Comparison of ENCODE assay signal across 1 cellular context in the genomic region with DNA sequence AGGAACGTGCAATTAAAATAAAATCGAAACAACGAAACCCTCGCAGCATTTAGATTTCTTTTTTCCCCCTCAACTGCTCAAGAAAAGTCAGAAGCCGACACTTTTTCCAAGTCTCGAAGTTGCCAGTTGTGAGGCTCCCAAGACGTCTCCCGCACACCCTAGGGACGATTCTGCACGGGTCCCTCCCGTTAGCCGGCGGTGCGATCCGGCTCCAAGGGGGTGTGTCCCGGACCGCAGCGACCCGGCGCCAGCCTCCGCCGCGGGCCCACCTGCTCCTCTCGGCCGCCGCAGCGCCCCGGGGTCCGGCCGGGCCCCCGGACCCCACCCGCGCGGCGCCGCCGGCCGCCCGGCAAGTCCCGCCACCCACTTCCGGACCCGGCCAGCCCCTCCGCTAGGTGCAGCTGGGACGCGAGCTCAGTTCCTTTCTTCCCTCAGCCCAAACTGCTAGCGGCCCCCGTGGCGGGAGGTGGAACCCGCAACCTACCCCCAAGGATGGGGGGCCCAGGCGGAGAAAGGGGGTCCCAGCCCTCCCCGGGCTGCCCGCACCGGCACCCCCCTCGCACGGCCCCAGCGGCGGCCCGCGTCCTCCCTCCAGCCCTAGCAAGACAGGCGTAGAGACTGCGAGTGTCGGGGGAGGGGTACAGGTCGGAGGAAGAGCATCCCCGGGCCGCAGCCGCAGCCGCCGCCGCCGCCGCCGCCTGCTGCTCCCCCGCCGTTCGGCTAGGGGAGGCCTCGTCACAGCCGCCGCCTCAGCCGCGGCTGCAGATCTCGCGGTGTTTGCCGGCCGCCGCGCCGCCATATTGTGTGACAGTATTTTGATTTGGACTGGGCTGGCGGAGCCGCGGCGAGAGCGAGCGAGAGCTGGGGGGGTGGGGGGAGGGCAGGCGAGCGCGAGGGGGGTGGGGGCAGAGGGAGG.
TF ChIP-seq lines count a peak whose summit lies in the region.

No MANE protein-coding gene starts in this region.

TF ChIP-seq in GM12878, 131 proteins besides CTCF, POLR2A, EP300 and RAD21 (continued from another document and continues in another):
- TF ChIP-seq, protein P1, sequence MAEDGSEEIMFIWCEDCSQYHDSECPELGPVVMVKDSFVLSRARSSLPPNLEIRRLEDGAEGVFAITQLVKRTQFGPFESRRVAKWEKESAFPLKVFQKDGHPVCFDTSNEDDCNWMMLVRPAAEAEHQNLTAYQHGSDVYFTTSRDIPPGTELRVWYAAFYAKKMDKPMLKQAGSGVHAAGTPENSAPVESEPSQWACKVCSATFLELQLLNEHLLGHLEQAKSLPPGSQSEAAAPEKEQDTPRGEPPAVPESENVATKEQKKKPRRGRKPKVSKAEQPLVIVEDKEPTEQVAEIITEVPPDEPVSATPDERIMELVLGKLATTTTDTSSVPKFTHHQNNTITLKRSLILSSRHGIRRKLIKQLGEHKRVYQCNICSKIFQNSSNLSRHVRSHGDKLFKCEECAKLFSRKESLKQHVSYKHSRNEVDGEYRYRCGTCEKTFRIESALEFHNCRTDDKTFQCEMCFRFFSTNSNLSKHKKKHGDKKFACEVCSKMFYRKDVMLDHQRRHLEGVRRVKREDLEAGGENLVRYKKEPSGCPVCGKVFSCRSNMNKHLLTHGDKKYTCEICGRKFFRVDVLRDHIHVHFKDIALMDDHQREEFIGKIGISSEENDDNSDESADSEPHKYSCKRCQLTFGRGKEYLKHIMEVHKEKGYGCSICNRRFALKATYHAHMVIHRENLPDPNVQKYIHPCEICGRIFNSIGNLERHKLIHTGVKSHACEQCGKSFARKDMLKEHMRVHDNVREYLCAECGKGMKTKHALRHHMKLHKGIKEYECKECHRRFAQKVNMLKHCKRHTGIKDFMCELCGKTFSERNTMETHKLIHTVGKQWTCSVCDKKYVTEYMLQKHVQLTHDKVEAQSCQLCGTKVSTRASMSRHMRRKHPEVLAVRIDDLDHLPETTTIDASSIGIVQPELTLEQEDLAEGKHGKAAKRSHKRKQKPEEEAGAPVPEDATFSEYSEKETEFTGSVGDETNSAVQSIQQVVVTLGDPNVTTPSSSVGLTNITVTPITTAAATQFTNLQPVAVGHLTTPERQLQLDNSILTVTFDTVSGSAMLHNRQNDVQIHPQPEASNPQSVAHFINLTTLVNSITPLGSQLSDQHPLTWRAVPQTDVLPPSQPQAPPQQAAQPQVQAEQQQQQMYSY (CRISPR knock-in tag; IDR thresholded peaks at IDR 0.05), result no peak
- TF ChIP-seq FOS (IDR thresholded peaks at IDR 0.05; ENCODE audit: borderline replicate concordance, extremely low read depth, insufficient read length), result no peak
- no peak for TF ChIP-seq SMAD1 (IDR thresholded peaks at IDR 0.05; ENCODE audit: low read depth, partially characterized antibody)
- peak in 1 of 2 experiments; percentile 41; a peak in 1 of 4 replicates for TF ChIP-seq BHLHE40 (IDR thresholded peaks at IDR 0.05; ENCODE audit: borderline replicate concordance in 1 of 2, low read depth in 2 of 2, low read length in 1 of 2)
- TF ChIP-seq, protein P2, sequence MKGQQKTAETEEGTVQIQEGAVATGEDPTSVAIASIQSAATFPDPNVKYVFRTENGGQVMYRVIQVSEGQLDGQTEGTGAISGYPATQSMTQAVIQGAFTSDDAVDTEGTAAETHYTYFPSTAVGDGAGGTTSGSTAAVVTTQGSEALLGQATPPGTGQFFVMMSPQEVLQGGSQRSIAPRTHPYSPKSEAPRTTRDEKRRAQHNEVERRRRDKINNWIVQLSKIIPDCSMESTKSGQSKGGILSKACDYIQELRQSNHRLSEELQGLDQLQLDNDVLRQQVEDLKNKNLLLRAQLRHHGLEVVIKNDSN (IDR thresholded peaks at IDR 0.05; ENCODE audit: borderline replicate concordance, extremely low read length, insufficient read depth, low read depth, low read length), result no peak
- TF ChIP-seq CREB1 (IDR thresholded peaks at IDR 0.05; ENCODE audit: low read depth), result peak; percentile 68
- no peak for TF ChIP-seq WRNIP1 (IDR thresholded peaks at IDR 0.05; ENCODE audit: borderline replicate concordance, low read depth, low read length)
- TF ChIP-seq, protein P3, sequence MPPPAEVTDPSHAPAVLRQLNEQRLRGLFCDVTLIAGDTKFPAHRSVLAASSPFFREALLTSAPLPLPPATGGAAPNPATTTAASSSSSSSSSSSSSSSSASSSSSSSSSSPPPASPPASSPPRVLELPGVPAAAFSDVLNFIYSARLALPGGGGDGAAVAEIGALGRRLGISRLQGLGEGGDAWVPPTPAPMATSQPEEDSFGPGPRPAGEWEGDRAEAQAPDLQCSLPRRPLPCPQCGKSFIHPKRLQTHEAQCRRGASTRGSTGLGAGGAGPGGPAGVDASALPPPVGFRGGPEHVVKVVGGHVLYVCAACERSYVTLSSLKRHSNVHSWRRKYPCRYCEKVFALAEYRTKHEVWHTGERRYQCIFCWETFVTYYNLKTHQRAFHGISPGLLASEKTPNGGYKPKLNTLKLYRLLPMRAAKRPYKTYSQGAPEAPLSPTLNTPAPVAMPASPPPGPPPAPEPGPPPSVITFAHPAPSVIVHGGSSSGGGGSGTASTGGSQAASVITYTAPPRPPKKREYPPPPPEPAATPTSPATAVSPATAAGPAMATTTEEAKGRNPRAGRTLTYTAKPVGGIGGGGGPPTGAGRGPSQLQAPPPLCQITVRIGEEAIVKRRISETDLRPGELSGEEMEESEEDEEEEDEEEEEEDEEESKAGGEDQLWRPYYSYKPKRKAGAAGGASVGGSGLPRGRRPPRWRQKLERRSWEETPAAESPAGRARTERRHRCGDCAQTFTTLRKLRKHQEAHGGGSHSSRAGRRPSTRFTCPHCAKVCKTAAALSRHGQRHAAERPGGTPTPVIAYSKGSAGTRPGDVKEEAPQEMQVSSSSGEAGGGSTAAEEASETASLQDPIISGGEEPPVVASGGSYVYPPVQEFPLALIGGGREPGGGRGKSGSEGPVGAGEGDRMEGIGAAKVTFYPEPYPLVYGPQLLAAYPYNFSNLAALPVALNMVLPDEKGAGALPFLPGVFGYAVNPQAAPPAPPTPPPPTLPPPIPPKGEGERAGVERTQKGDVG (CRISPR knock-in tag; IDR thresholded peaks at IDR 0.05), result no peak
- TF ChIP-seq, protein P4, sequence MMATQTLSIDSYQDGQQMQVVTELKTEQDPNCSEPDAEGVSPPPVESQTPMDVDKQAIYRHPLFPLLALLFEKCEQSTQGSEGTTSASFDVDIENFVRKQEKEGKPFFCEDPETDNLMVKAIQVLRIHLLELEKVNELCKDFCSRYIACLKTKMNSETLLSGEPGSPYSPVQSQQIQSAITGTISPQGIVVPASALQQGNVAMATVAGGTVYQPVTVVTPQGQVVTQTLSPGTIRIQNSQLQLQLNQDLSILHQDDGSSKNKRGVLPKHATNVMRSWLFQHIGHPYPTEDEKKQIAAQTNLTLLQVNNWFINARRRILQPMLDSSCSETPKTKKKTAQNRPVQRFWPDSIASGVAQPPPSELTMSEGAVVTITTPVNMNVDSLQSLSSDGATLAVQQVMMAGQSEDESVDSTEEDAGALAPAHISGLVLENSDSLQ (IDR thresholded peaks at IDR 0.05), result 0 out of 2 replicates have a peak, but pooled peaks have one; percentile 16
- no peak for TF ChIP-seq ZBED1 (IDR thresholded peaks at IDR 0.05; ENCODE audit: borderline replicate concordance)
- peak; percentile 63 for TF ChIP-seq KLF5 (IDR thresholded peaks at IDR 0.05; ENCODE audit: partially characterized antibody)
- TF ChIP-seq KDM1A (IDR thresholded peaks at IDR 0.05; ENCODE audit: borderline replicate concordance), result no peak
- TF ChIP-seq, protein P5, sequence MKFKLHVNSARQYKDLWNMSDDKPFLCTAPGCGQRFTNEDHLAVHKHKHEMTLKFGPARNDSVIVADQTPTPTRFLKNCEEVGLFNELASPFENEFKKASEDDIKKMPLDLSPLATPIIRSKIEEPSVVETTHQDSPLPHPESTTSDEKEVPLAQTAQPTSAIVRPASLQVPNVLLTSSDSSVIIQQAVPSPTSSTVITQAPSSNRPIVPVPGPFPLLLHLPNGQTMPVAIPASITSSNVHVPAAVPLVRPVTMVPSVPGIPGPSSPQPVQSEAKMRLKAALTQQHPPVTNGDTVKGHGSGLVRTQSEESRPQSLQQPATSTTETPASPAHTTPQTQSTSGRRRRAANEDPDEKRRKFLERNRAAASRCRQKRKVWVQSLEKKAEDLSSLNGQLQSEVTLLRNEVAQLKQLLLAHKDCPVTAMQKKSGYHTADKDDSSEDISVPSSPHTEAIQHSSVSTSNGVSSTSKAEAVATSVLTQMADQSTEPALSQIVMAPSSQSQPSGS (IDR thresholded peaks at IDR 0.05; ENCODE audit: low read length), result no peak
- peak; percentile 89 for TF ChIP-seq IKZF1 (conservative IDR thresholded peaks at IDR 0.05)
- no peak for TF ChIP-seq ATF7 (IDR thresholded peaks at IDR 0.05; ENCODE audit: low read depth)
- peak; percentile 15; the same call in 1 of the 2 replicates for TF ChIP-seq SPI1 (IDR thresholded peaks at IDR 0.05; ENCODE audit: borderline replicate concordance, insufficient read depth, low read depth, low read length)
- 0 out of 2 replicates have a peak, but pooled peaks have one; percentile 70 for TF ChIP-seq STAT1 (conservative IDR thresholded peaks at IDR 0.05)
- TF ChIP-seq EED (IDR thresholded peaks at IDR 0.05; ENCODE audit: low read depth), result 0 out of 2 replicates have a peak, but pooled peaks have one; percentile 21
- no peak for TF ChIP-seq CHD4 (IDR thresholded peaks at IDR 0.05)
- TF ChIP-seq PAX8 (IDR thresholded peaks at IDR 0.05), result no peak
- TF ChIP-seq, protein P6, sequence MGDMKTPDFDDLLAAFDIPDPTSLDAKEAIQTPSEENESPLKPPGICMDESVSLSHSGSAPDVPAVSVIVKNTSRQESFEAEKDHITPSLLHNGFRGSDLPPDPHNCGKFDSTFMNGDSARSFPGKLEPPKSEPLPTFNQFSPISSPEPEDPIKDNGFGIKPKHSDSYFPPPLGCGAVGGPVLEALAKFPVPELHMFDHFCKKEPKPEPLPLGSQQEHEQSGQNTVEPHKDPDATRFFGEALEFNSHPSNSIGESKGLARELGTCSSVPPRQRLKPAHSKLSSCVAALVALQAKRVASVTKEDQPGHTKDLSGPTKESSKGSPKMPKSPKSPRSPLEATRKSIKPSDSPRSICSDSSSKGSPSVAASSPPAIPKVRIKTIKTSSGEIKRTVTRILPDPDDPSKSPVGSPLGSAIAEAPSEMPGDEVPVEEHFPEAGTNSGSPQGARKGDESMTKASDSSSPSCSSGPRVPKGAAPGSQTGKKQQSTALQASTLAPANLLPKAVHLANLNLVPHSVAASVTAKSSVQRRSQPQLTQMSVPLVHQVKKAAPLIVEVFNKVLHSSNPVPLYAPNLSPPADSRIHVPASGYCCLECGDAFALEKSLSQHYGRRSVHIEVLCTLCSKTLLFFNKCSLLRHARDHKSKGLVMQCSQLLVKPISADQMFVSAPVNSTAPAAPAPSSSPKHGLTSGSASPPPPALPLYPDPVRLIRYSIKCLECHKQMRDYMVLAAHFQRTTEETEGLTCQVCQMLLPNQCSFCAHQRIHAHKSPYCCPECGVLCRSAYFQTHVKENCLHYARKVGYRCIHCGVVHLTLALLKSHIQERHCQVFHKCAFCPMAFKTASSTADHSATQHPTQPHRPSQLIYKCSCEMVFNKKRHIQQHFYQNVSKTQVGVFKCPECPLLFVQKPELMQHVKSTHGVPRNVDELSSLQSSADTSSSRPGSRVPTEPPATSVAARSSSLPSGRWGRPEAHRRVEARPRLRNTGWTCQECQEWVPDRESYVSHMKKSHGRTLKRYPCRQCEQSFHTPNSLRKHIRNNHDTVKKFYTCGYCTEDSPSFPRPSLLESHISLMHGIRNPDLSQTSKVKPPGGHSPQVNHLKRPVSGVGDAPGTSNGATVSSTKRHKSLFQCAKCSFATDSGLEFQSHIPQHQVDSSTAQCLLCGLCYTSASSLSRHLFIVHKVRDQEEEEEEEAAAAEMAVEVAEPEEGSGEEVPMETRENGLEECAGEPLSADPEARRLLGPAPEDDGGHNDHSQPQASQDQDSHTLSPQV (IDR thresholded peaks at IDR 0.05), result no peak
- peak; percentile 96 for TF ChIP-seq YY1 (IDR thresholded peaks at IDR 0.05; ENCODE audit: low read depth, low read length)
- peak; percentile 91; the same call in 1 of the 2 replicates for TF ChIP-seq ZNF207 (IDR thresholded peaks at IDR 0.05; ENCODE audit: borderline replicate concordance)
- TF ChIP-seq RUNX3 (IDR thresholded peaks at IDR 0.05; ENCODE audit: low read length), result peak; percentile 36; the same call in 1 of the 2 replicates
- TF ChIP-seq SMARCA5 (IDR thresholded peaks at IDR 0.05), result peak; percentile 65; the same call in 1 of the 2 replicates
- TF ChIP-seq CBX5 (IDR thresholded peaks at IDR 0.05; ENCODE audit: low read depth), result peak; percentile 32; the same call in 1 of the 2 replicates
- TF ChIP-seq, protein P7, sequence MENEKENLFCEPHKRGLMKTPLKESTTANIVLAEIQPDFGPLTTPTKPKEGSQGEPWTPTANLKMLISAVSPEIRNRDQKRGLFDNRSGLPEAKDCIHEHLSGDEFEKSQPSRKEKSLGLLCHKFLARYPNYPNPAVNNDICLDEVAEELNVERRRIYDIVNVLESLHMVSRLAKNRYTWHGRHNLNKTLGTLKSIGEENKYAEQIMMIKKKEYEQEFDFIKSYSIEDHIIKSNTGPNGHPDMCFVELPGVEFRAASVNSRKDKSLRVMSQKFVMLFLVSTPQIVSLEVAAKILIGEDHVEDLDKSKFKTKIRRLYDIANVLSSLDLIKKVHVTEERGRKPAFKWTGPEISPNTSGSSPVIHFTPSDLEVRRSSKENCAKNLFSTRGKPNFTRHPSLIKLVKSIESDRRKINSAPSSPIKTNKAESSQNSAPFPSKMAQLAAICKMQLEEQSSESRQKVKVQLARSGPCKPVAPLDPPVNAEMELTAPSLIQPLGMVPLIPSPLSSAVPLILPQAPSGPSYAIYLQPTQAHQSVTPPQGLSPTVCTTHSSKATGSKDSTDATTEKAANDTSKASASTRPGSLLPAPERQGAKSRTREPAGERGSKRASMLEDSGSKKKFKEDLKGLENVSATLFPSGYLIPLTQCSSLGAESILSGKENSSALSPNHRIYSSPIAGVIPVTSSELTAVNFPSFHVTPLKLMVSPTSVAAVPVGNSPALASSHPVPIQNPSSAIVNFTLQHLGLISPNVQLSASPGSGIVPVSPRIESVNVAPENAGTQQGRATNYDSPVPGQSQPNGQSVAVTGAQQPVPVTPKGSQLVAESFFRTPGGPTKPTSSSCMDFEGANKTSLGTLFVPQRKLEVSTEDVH (IDR thresholded peaks at IDR 0.05; ENCODE audit: low read depth, partially characterized antibody), result no peak
- TF ChIP-seq, protein P8, sequence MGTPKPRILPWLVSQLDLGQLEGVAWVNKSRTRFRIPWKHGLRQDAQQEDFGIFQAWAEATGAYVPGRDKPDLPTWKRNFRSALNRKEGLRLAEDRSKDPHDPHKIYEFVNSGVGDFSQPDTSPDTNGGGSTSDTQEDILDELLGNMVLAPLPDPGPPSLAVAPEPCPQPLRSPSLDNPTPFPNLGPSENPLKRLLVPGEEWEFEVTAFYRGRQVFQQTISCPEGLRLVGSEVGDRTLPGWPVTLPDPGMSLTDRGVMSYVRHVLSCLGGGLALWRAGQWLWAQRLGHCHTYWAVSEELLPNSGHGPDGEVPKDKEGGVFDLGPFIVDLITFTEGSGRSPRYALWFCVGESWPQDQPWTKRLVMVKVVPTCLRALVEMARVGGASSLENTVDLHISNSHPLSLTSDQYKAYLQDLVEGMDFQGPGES (IDR thresholded peaks at IDR 0.05), result peak; percentile 12; the same call in 1 of the 2 replicates
- TF ChIP-seq, protein P9, sequence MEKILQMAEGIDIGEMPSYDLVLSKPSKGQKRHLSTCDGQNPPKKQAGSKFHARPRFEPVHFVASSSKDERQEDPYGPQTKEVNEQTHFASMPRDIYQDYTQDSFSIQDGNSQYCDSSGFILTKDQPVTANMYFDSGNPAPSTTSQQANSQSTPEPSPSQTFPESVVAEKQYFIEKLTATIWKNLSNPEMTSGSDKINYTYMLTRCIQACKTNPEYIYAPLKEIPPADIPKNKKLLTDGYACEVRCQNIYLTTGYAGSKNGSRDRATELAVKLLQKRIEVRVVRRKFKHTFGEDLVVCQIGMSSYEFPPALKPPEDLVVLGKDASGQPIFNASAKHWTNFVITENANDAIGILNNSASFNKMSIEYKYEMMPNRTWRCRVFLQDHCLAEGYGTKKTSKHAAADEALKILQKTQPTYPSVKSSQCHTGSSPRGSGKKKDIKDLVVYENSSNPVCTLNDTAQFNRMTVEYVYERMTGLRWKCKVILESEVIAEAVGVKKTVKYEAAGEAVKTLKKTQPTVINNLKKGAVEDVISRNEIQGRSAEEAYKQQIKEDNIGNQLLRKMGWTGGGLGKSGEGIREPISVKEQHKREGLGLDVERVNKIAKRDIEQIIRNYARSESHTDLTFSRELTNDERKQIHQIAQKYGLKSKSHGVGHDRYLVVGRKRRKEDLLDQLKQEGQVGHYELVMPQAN (conservative IDR thresholded peaks at IDR 0.05), result peak; percentile 87
